ENCODE assay signal across 30 cellular contexts in the genomic region with DNA sequence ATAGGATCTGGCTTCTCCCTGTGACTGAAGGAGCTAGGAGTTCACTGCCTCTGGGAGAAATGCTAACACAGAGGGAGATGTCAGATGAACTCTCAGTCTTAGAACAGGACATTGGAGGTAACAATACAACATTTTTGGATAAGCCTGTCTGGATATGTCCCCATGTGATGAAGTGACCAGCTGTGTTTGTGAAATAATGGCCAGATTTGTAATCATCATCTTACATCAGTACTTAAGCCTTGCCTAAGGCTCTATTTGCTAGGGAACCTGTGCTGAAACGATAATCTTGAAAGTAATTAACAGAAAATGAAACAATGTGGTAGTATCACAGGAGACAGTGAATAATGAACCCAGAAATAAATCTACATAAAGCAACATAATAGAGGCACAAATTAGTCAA. TPM values are rescaled to one million over a fixed set of nuclear protein-coding genes. Genes with fewer than 3 reads are reported as not detected.
DNase-seq lines count a peak whose midpoint lies in the region; ATAC-seq and TF ChIP-seq lines count a peak whose summit lies in the region.
"Had no signal": no experiment of that assay in that cellular context is flagged by ENCODE, and none has a peak within 500 bp of the region (broad histone marks: within the 10 kb centered on the region; RNA-seq: fewer than 3 reads in every experiment).

No MANE protein-coding gene starts in this region.

- no peak overlapping the region for H2BK15ac ChIP-seq in mesenchymal stem cell (ENCODE audit: low read depth, poor library complexity, severe bottlenecking)

- no peak overlapping the region for H3K27ac Mint-ChIP-seq in MCF 10A (ENCODE audit: low read depth, unreplicated experiment)
- H3K27ac Mint-ChIP-seq: activated T-cell treated with anti-CD3 and anti-CD28 coated beads, Interleukin-2, amount 50 U/mL, for 24 hours; brain; GM23338; natural killer cell; T-helper 1 cell treated with Interleukin-12 subunit alpha and Interleukin-12 subunit beta and Interleukin-4 antibody, amounts not matched to agents 30 μg/mL and 1 μg/mL, for 36 hours had no signal

- intact Hi-C loops in mammary epithelial cell (cut with micrococcal nuclease) (no loop called here), MCF 10A (cut with micrococcal nuclease) (no loop called here)

- no peaks in the 10 kb centered on the region for H3K9me3 Mint-ChIP-seq in MCF 10A (ENCODE audit: unreplicated experiment)
- H3K9me3 Mint-ChIP-seq: activated T-cell treated with anti-CD3 and anti-CD28 coated beads, Interleukin-2, amount 50 U/mL, for 24 hours; GM23338; natural killer cell; T-helper 1 cell treated with Interleukin-12 subunit alpha and Interleukin-12 subunit beta and Interleukin-4 antibody, amounts not matched to agents 30 μg/mL and 1 μg/mL, for 36 hours had no signal

- no peaks in the 10 kb centered on the region for H4K20me1 ChIP-seq in mammary epithelial cell (ENCODE audit: insufficient read depth, low read length)

- POLR2A ChIA-PET in MCF 10A (lab: Yijun Ruan, JAX), result interaction anchor here (1.0 kb wide), 1 partner anchor 198 kb away, joined by 3 read pairs; no protein-coding TSS in a partner anchor

- no peak overlapping the region for H2BK12ac ChIP-seq in mesenchymal stem cell (ENCODE audit: low read length in 2 of 2)

- H3K9ac ChIP-seq in mammary epithelial cell (ENCODE audit: insufficient read depth, low read length) (no peak overlapping the region), mesenchymal stem cell (ENCODE audit: low read length) (no peak overlapping the region)

- H3K27ac ChIP-seq in mammary epithelial cell (ENCODE audit: insufficient read depth, low read depth, low read length) (no peak overlapping the region), mesenchymal stem cell (ENCODE audit: low read length, poor library complexity, severe bottlenecking) (no peak overlapping the region)
- H3K27ac ChIP-seq: A549, Peyer's patch, SJSA1, upper lobe of right lung had no signal

- BruUV-seq in mammary epithelial cell (replicated peaks; lab: Mats Ljungman, UMichigan) (no TSS peak), MCF 10A (replicated peaks; lab: Mats Ljungman, UMichigan) (no TSS peak)

- H3K27me3 ChIP-seq in mammary epithelial cell (ENCODE audit: insufficient read depth, low read length) (no peaks in the 10 kb centered on the region), mesenchymal stem cell (ENCODE audit: control insufficient read depth in 1 of 2, insufficient read depth in 1 of 2, low read length in 2 of 2) (no peaks in the 10 kb centered on the region)
- H3K27me3 ChIP-seq: BE2C, Peyer's patch, SJSA1, upper lobe of right lung had no signal

- no peaks in the 10 kb centered on the region for H3K4me1 ChIP-seq in mammary epithelial cell (ENCODE audit: insufficient read depth, low read length)
- no peaks in the 10 kb centered on the region for H3K4me1 ChIP-seq in mesenchymal stem cell (ENCODE audit: control insufficient read depth, insufficient read depth, low read depth, low read length)
- H3K4me1 ChIP-seq: A549, Peyer's patch, SJSA1, upper lobe of right lung had no signal

- H3K23ac ChIP-seq in mesenchymal stem cell (ENCODE audit: low read length in 2 of 2), result no peak overlapping the region

- H3K79me1 ChIP-seq in mesenchymal stem cell (replicated peaks; ENCODE audit: low read length, poor library complexity, severe bottlenecking), result peaks cover 1% of the 10 kb centered on the region

- no peak overlapping the region for H2BK120ac ChIP-seq in mesenchymal stem cell (ENCODE audit: low read depth, low read length)

- peak; percentile 18 for DNase-seq in mammary epithelial cell
- DNase-seq in MCF 10A (ENCODE audit: unreplicated experiment), result no peak
- DNase-seq in mesenchymal stem cell, result no peak
- no peak for DNase-seq in NK-92 treated with Interleukin-12 subunit alpha and Interleukin-12 subunit beta, amount 100 ng/mL, for 24 hours (lab: John Stamatoyannopoulos, UW)
- no peak for DNase-seq in hypothalamus (lab: John Stamatoyannopoulos, UW)
- DNase-seq: activated CD4-positive, alpha-beta T cell treated with anti-CD3 and anti-CD28 coated beads for 4 hours; activated CD8-positive, alpha-beta memory T cell treated with anti-CD3 and anti-CD28 coated beads for 24 hours; activated gamma-delta T cell treated with Interleukin-2 at 50 U/mL for 16 hours; activated T-cell treated with anti-CD3 and anti-CD28 coated beads, Interleukin-2, amount 50 U/mL, for 24 hours; BE2C; effector CD4-positive, alpha-beta T cell; GF-D8; Kasumi-1; natural killer cell; NCI-H1048; NCI-H2029 treated with DMSO at 0.1 percent for 48 hours; Peyer's patch; retina; stimulated activated CD4-positive, alpha-beta T cell treated with anti-CD3 and anti-CD28 coated beads, Interleukin-2, amount 100 ng/mL, for 24 hours; substantia nigra; upper lobe of right lung had no signal

- H3K14ac ChIP-seq in mesenchymal stem cell (ENCODE audit: low read length in 2 of 2), result no peak overlapping the region

- no peak overlapping the region for H2BK5ac ChIP-seq in mesenchymal stem cell (ENCODE audit: low read depth, low read length, poor library complexity, severe bottlenecking)

- H3K79me2 ChIP-seq in mammary epithelial cell (ENCODE audit: insufficient read depth, low read length), result no peaks in the 10 kb centered on the region

- H3K36me3 ChIP-seq in mammary epithelial cell (ENCODE audit: insufficient read depth, low read length) (no peaks in the 10 kb centered on the region), mesenchymal stem cell (ENCODE audit: control insufficient read depth in 1 of 2, insufficient read depth in 2 of 2, low read depth in 1 of 2, low read length in 2 of 2) (peaks cover 0 to 2% of the 10 kb centered on the region in 2 experiments)
- H3K36me3 ChIP-seq: BE2C, Peyer's patch, SJSA1, upper lobe of right lung had no signal

- no peak overlapping the region for H3K4me3 ChIP-seq in mammary epithelial cell (replicated peaks in 1 of 3; ENCODE audit: insufficient read depth in 1 of 3, low read depth in 2 of 3, low read length in 3 of 3)
- H3K4me3 ChIP-seq in mesenchymal stem cell (ENCODE audit: insufficient read depth in 1 of 2, low read depth in 1 of 2, low read length in 2 of 2), result no peak overlapping the region
- H3K4me3 ChIP-seq: A549, GM23338, Peyer's patch, SJSA1, smooth muscle cell, upper lobe of right lung had no signal

- no peak overlapping the region for H4K8ac ChIP-seq in mesenchymal stem cell (ENCODE audit: low read length)

- H3K9me3 ChIP-seq in mammary epithelial cell (replicated peaks; ENCODE audit: insufficient read depth, low read length), result no peaks in the 10 kb centered on the region
- no peaks in the 10 kb centered on the region for H3K9me3 ChIP-seq in mesenchymal stem cell (ENCODE audit: control insufficient read depth, low read length)
- H3K9me3 ChIP-seq: A549, BE2C, SJSA1, upper lobe of right lung had no signal

- no peak overlapping the region for H2AK5ac ChIP-seq in mesenchymal stem cell (ENCODE audit: low read length, severe bottlenecking)

- H4K91ac ChIP-seq in mesenchymal stem cell (ENCODE audit: low read length), result no peak overlapping the region

- 0% methylated on average over 1 of the region's 1 CpG for WGBS in mammary epithelial cell (ENCODE audit: low coverage, missing lambda C conversion rate)
- no CpG with 5 or more reads among the region's 1 CpG for WGBS in mesenchymal stem cell

- TF ChIP-seq CTCF in mammary epithelial cell (conservative IDR thresholded peaks at IDR 0.05 in 1 of 2, IDR thresholded peaks at IDR 0.05 in 1 of 2; ENCODE audit: extremely low read depth in 1 of 2, insufficient read depth in 1 of 2, low read depth in 1 of 2, low read length in 2 of 2), result no peak
- TF ChIP-seq CTCF in MCF 10A (IDR thresholded peaks at IDR 0.05; ENCODE audit: unreplicated experiment), result no peak

- CTCF ChIA-PET in mammary epithelial cell (lab: Charles Lee; ENCODE audit: low non-redundant PET), result no interaction called here
- CTCF ChIA-PET in MCF 10A (lab: Yijun Ruan, JAX), result no interaction called here

- in situ Hi-C loops in mammary epithelial cell (cut with MboI; ENCODE audit: low sequenced_read_pairs in 2 of 2), result no loop called here

- no peaks in the 10 kb centered on the region for H3K4me1 Mint-ChIP-seq in MCF 10A (ENCODE audit: insufficient read depth, unreplicated experiment)
- H3K4me1 Mint-ChIP-seq: GM23338 had no signal

- no peak overlapping the region for H3K4me2 ChIP-seq in mammary epithelial cell (ENCODE audit: insufficient read depth, low read depth, low read length)
- H3K4me2 ChIP-seq in mesenchymal stem cell (ENCODE audit: low read length, poor library complexity, severe bottlenecking), result no peak overlapping the region
- H3K4me2 ChIP-seq: A549, GM23338, smooth muscle cell had no signal

- dilution Hi-C loops in mammary epithelial cell (cut with HindIII; ENCODE audit: low sequenced_read_pairs), result no loop called here

- no peak overlapping the region for H2AFZ ChIP-seq in mammary epithelial cell (ENCODE audit: low read depth, low read length)
- no peak overlapping the region for H2AFZ ChIP-seq in mesenchymal stem cell (ENCODE audit: low read depth, low read length)
- H2AFZ ChIP-seq: GM23338 had no signal

- no peaks in the 10 kb centered on the region for H3K27me3 Mint-ChIP-seq in MCF 10A (ENCODE audit: insufficient read depth, unreplicated experiment)
- H3K27me3 Mint-ChIP-seq: activated T-cell treated with anti-CD3 and anti-CD28 coated beads, Interleukin-2, amount 50 U/mL, for 24 hours had no signal

- H3K18ac ChIP-seq in mesenchymal stem cell (ENCODE audit: low read depth in 1 of 2, low read length in 2 of 2), result no peak overlapping the region

- ATAC-seq in HG02798 (IDR thresholded peaks at IDR 0.05; ENCODE audit: poor library complexity, unreplicated experiment), result peak; percentile 58
- no peak for ATAC-seq in SK-N-SH treated with all-trans-retinoic acid at 6 μM for 48 hours
- ATAC-seq in GM21367 (IDR thresholded peaks at IDR 0.05; ENCODE audit: unreplicated experiment), result no peak
- ATAC-seq: A549, GM23338, natural killer cell, upper lobe of right lung had no signal

- H3K36me3 Mint-ChIP-seq in MCF 10A (ENCODE audit: insufficient read depth, unreplicated experiment), result peaks cover 5% of the 10 kb centered on the region
- H3K36me3 Mint-ChIP-seq: brain, natural killer cell had no signal

- no peak overlapping the region for H3K4me3 Mint-ChIP-seq in MCF 10A (ENCODE audit: unreplicated experiment)
- H3K4me3 Mint-ChIP-seq: activated T-cell treated with anti-CD3 and anti-CD28 coated beads, Interleukin-2, amount 50 U/mL, for 24 hours; brain; GM23338; natural killer cell; T-helper 1 cell treated with Interleukin-12 subunit alpha and Interleukin-12 subunit beta and Interleukin-4 antibody, amounts not matched to agents 30 μg/mL and 1 μg/mL, for 36 hours had no signal

- H3K4ac ChIP-seq in mesenchymal stem cell (ENCODE audit: low read depth in 1 of 2, low read length in 2 of 2), result no peak overlapping the region

RNA-seq across cellular contexts. Expression of a gene that starts 56.2 kb away (rescaled TPM):
- total RNA-seq in mammary epithelial cell, result 1 to 10 TPM; 1.0 to 4.5 TPM
- 0.34 TPM for polyA plus RNA-seq in mammary epithelial cell
- polyA minus RNA-seq in mammary epithelial cell, result not detected
- total RNA-seq in MCF 10A (2022), result 0.81 and 1.1 TPM in 2 replicates
- 0.73 TPM for polyA plus RNA-seq in mesenchymal stem cell (2013, experiment 1 of 2)
- polyA plus RNA-seq in mesenchymal stem cell (2013, experiment 2 of 2), result 1.1 TPM
